Comparison of ENCODE assay signal across 9 cellular contexts in the genomic region with DNA sequence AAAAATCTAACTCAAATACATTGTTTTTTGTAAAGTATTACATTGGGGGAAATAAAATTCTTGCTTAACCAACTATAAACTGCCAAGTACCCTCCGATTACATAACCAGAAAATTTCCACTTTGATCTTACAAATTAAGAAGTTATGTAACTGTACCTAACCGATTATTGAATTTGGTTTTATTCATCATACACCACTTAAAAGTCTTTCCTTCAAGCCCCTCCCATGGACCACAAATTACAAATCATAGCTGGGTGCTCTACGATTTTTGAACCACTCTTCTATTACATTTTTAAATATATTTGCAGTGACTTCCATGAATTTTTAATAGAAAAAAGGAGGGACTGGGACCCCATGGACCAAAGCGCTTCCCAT. TPM values are rescaled to one million over a fixed set of nuclear protein-coding genes. Genes with fewer than 3 reads are reported as not detected.
DNase-seq lines count a peak whose midpoint lies in the region; ATAC-seq, FAIRE-seq and TF ChIP-seq lines count a peak whose summit lies in the region.
"Had no signal": no experiment of that assay in that cellular context is flagged by ENCODE, and none has a peak within 500 bp of the region (broad histone marks: within the 10 kb centered on the region; RNA-seq: fewer than 3 reads in every experiment).

No MANE protein-coding gene starts in this region.

- TF ChIP-seq POLR2A in HepG2 (IDR thresholded peaks at IDR 0.05; ENCODE audit: insufficient read depth in 1 of 2, low read depth in 2 of 2, low read length in 2 of 2): no peak

- H3K27ac ChIP-seq in adipose tissue (ENCODE audit: low read depth, low read length) (peak overlapping the region; percentile 83), HepG2 (ENCODE audit: extremely low read length, insufficient read depth, low read length) (peak overlapping the region; percentile 92), upper lobe of right lung (peak overlapping the region; percentile 85)

- no peak for ATAC-seq in stimulated activated naive CD8-positive, alpha-beta T cell treated with anti-CD3 and anti-CD28 coated beads, Interleukin-15, Interleukin-2, amounts not matched to agents 100 U/mL and 50 U/mL, for 24 hours
- ATAC-seq in HepG2 (no peak), upper lobe of right lung (no peak)

- H3K4me3 Mint-ChIP-seq in stimulated activated naive CD8-positive, alpha-beta T cell treated with anti-CD3 and anti-CD28 coated beads, Interleukin-15, Interleukin-2, amounts not matched to agents 100 ng/mL and 50 ng/mL, for 24 hours: peak overlapping the region; percentile 100

- H3K4me1 ChIP-seq in HepG2 (ENCODE audit: insufficient read depth, low read length) (peaks cover 46% of the 10 kb centered on the region), upper lobe of right lung (peaks cover 16% of the 10 kb centered on the region)

- DNase-seq in stimulated activated naive CD8-positive, alpha-beta T cell treated with anti-CD3 and anti-CD28 coated beads, Interleukin-15, Interleukin-2, amounts not matched to agents 100 U/mL and 50 U/mL, for 24 hours: no peak
- no peak for DNase-seq in HepG2 (ENCODE audit: low spot score)
- no peak for DNase-seq in upper lobe of right lung
- DNase-seq in nucleus accumbens (lab: John Stamatoyannopoulos, UW): no peak
- no peak for DNase-seq in SK-N-DZ (ENCODE audit: low spot score)
- no peak for DNase-seq in GDM1 (lab: John Stamatoyannopoulos, UW)

- H2AFZ ChIP-seq in HepG2 (ENCODE audit: low read length): no peak overlapping the region

- POLR2A ChIA-PET in HepG2 (lab: Yijun Ruan, JAX): interaction anchor here (2.1 kb wide), 1 partner anchor 104 kb away, joined by 7 read pairs; a partner anchor contains a TSS

- no TSS peak for BruUV-seq in HepG2 (replicated peaks; lab: Mats Ljungman, UMichigan)

- no peaks in the 10 kb centered on the region for H3K9me3 Mint-ChIP-seq in stimulated activated naive CD8-positive, alpha-beta T cell treated with anti-CD3 and anti-CD28 coated beads, Interleukin-15, Interleukin-2, amounts not matched to agents 100 ng/mL and 50 ng/mL, for 24 hours

- H3K36me3 ChIP-seq in HepG2 (replicated peaks in 1 of 2; ENCODE audit: control insufficient read depth in 1 of 2, insufficient read depth in 2 of 2, low read length in 2 of 2) (no peaks in the 10 kb centered on the region; a peak in 1 of 5 replicates), upper lobe of right lung (no peaks in the 10 kb centered on the region)

- intact Hi-C loops in HepG2 (cut with micrococcal nuclease; ENCODE audit: unreplicated experiment) (loop anchor here (5.0 kb wide), 1 partner anchor 105 kb away; a partner anchor contains a TSS), upper lobe of right lung (cut with DNase I) (no loop called here)

- no peaks in the 10 kb centered on the region for H3K27me3 Mint-ChIP-seq in stimulated activated naive CD8-positive, alpha-beta T cell treated with anti-CD3 and anti-CD28 coated beads, Interleukin-15, Interleukin-2, amounts not matched to agents 100 ng/mL and 50 ng/mL, for 24 hours

- H3K4me1 Mint-ChIP-seq in stimulated activated naive CD8-positive, alpha-beta T cell treated with anti-CD3 and anti-CD28 coated beads, Interleukin-15, Interleukin-2, amounts not matched to agents 100 ng/mL and 50 ng/mL, for 24 hours (ENCODE audit: low read depth): peaks cover 37% of the 10 kb centered on the region

- TF ChIP-seq RAD21 in HepG2 (CRISPR knock-in tag; IDR thresholded peaks at IDR 0.05): no peak

- TF ChIP-seq CTCF in HepG2 (CRISPR knock-in tag; IDR thresholded peaks at IDR 0.05) (no peak), upper lobe of right lung (IDR thresholded peaks at IDR 0.05) (no peak)

- no peak for FAIRE-seq in HepG2 (lab: Jason Lieb, UNC)
- FAIRE-seq: islet of Langerhans had no signal

- H3K4me3 ChIP-seq in HepG2 (replicated peaks in 1 of 3; ENCODE audit: insufficient read depth in 1 of 3, low read depth in 2 of 3, low read length in 3 of 3): peak overlapping the region; percentile 86 to 99 (median 98)
- H3K4me3 ChIP-seq in upper lobe of right lung: peak overlapping the region; percentile 86

- WGBS in adipose tissue, 3 donors: 7 to 10% (median 8%) methylated on average over 4 of the region's 4 CpGs
- 2% methylated on average over 4 of the region's 4 CpGs for WGBS in HepG2 (ENCODE audit: low lambda C conversion rate)

- H3K4me2 ChIP-seq in HepG2 (ENCODE audit: low read depth, low read length): peak overlapping the region; percentile 67

- H4K20me1 ChIP-seq in HepG2 (ENCODE audit: insufficient read depth, low read length): no peaks in the 10 kb centered on the region

- H3K27me3 ChIP-seq in HepG2 (ENCODE audit: control insufficient read depth in 1 of 2, insufficient read depth in 2 of 2, low read length in 2 of 2): no peaks in the 10 kb centered on the region
- H3K27me3 ChIP-seq in upper lobe of right lung: no peaks in the 10 kb centered on the region

- H3K9me3 ChIP-seq in HepG2 (ENCODE audit: low read length) (no peaks in the 10 kb centered on the region), upper lobe of right lung (no peaks in the 10 kb centered on the region)

- peak overlapping the region; percentile 96 for H3K27ac Mint-ChIP-seq in stimulated activated naive CD8-positive, alpha-beta T cell treated with anti-CD3 and anti-CD28 coated beads, Interleukin-15, Interleukin-2, amounts not matched to agents 100 ng/mL and 50 ng/mL, for 24 hours

- TF ChIP-seq EP300 in HepG2 (IDR thresholded peaks at IDR 0.05; ENCODE audit: low read depth in 2 of 2, low read length in 2 of 2) (no peak), HepG2 (CRISPR knock-in tag; IDR thresholded peaks at IDR 0.05; ENCODE audit: borderline replicate concordance) (no peak)

- CTCF ChIA-PET in HepG2 (lab: Yijun Ruan, JAX; ENCODE audit: low intra/inter-chr PET ratio, low total read pairs): no interaction called here

- H3K9ac ChIP-seq in HepG2 (ENCODE audit: insufficient read depth, low read depth, low read length): peak overlapping the region; percentile 86

- H3K36me3 Mint-ChIP-seq in stimulated activated naive CD8-positive, alpha-beta T cell treated with anti-CD3 and anti-CD28 coated beads, Interleukin-15, Interleukin-2, amounts not matched to agents 100 ng/mL and 50 ng/mL, for 24 hours (ENCODE audit: low read depth): peaks cover 32% of the 10 kb centered on the region

- H3K79me2 ChIP-seq in HepG2 (ENCODE audit: insufficient read depth, low read length): peaks cover 16% of the 10 kb centered on the region

- in situ Hi-C loops in HepG2 (cut with HindIII; ENCODE audit: extremely low pct_ligation_motif_present, low pct_unique_long_range_greater_than_20kb): no loop called here

TF ChIP-seq in HepG2, 621 proteins besides CTCF, POLR2A, EP300 and RAD21:
- TF ChIP-seq, protein P1, sequence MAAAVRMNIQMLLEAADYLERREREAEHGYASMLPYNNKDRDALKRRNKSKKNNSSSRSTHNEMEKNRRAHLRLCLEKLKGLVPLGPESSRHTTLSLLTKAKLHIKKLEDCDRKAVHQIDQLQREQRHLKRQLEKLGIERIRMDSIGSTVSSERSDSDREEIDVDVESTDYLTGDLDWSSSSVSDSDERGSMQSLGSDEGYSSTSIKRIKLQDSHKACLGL (CRISPR knock-in tag; IDR thresholded peaks at IDR 0.05): no peak
- TF ChIP-seq, protein P2, sequence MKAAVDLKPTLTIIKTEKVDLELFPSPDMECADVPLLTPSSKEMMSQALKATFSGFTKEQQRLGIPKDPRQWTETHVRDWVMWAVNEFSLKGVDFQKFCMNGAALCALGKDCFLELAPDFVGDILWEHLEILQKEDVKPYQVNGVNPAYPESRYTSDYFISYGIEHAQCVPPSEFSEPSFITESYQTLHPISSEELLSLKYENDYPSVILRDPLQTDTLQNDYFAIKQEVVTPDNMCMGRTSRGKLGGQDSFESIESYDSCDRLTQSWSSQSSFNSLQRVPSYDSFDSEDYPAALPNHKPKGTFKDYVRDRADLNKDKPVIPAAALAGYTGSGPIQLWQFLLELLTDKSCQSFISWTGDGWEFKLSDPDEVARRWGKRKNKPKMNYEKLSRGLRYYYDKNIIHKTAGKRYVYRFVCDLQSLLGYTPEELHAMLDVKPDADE (CRISPR knock-in tag; IDR thresholded peaks at IDR 0.05): no peak
- no peak for TF ChIP-seq NRL (CRISPR knock-in tag; IDR thresholded peaks at IDR 0.05; ENCODE audit: borderline replicate concordance)
- TF ChIP-seq PRMT3 (CRISPR knock-in tag; IDR thresholded peaks at IDR 0.05; ENCODE audit: borderline replicate concordance, low read depth): no peak
- no peak for TF ChIP-seq ZNF720 (CRISPR knock-in tag; IDR thresholded peaks at IDR 0.05)
- TF ChIP-seq, protein P3, sequence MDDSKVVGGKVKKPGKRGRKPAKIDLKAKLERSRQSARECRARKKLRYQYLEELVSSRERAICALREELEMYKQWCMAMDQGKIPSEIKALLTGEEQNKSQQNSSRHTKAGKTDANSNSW (CRISPR knock-in tag; IDR thresholded peaks at IDR 0.05; ENCODE audit: borderline replicate concordance): no peak
- no peak for TF ChIP-seq ZNF17 (CRISPR knock-in tag; IDR thresholded peaks at IDR 0.05)
TF ChIP-seq in HepG2: peak in this region for 0.

RNA-seq across cellular contexts. Expression of a gene that starts 0.6 kb away (rescaled TPM):
- polyA plus RNA-seq in adipose tissue (1 to 10 TPM; 2.2 to 7.1 (median 3.2) TPM), HepG2 (2011; rRNA removed) (1.4 and 2.1 TPM in 2 replicates)
- total RNA-seq in HepG2 (2016; rRNA removed; fragmentation: Illumina TruSeq; extraction: Trizol) (12.4 and 14.5 TPM in 2 replicates), upper lobe of right lung (17.3 TPM)
- 10.0 and 10.9 TPM in 2 replicates for total RNA-seq in HepG2 (2016; cell fraction: cytosol; rRNA removed; fragmentation: Illumina TruSeq; extraction: Trizol; ENCODE audit: low read depth)
- 12.2 and 13.4 TPM in 2 replicates for total RNA-seq in HepG2 (2016; cell fraction: insoluble cytoplasmic fraction; rRNA removed; fragmentation: Illumina TruSeq; extraction: Trizol)
- 6.7 and 8.9 TPM in 2 replicates for total RNA-seq in HepG2 (2016; cell fraction: membrane; rRNA removed; fragmentation: Illumina TruSeq; extraction: Trizol)
- total RNA-seq in HepG2 (2016; cell fraction: nucleus; rRNA removed; fragmentation: Illumina TruSeq; extraction: Trizol): 32.2 and 32.8 TPM in 2 replicates
- 0.59 and 0.83 TPM in 2 replicates for polyA plus RNA-seq in HepG2 (2011; cell fraction: cytosol; rRNA removed)
- 2.2 and 2.9 TPM in 2 replicates for polyA plus RNA-seq in HepG2 (2011; cell fraction: nucleus; rRNA removed)
- polyA plus RNA-seq in HepG2 (2012): 3.1 and 4.0 TPM in 2 replicates
- 0.46 and 0.53 TPM in 2 replicates for polyA plus RNA-seq in HepG2 (2016; cell fraction: cytosol; fragmentation: Illumina TruSeq; extraction: Trizol; ENCODE audit: low read depth)
- polyA plus RNA-seq in HepG2 (2016; cell fraction: insoluble cytoplasmic fraction; fragmentation: Illumina TruSeq; extraction: Trizol; ENCODE audit: low read depth): 9.1 and 9.9 TPM in 2 replicates
- polyA plus RNA-seq in HepG2 (2016; cell fraction: membrane; fragmentation: Illumina TruSeq; extraction: Trizol; ENCODE audit: low read depth): 1.3 and 1.4 TPM in 2 replicates
- 22.6 and 23.2 TPM in 2 replicates for polyA plus RNA-seq in HepG2 (2016; cell fraction: nucleus; fragmentation: Illumina TruSeq; extraction: Trizol; ENCODE audit: insufficient read depth, low read depth)
- 2.0 and 6.6 TPM in 2 replicates for polyA minus RNA-seq in HepG2 (2011; rRNA and poly(A)+ RNA removed; ENCODE audit: low replicate concordance)
- polyA minus RNA-seq in HepG2 (2011; cell fraction: cytosol; rRNA and poly(A)+ RNA removed): 2.3 and 4.3 TPM in 2 replicates
- 17.5 and 23.4 TPM in 2 replicates for polyA minus RNA-seq in HepG2 (2011; cell fraction: nucleus; rRNA and poly(A)+ RNA removed)
- polyA plus RNA-seq in SK-N-DZ (2014; cell fraction: cytosol; rRNA removed): 16.6 and 16.9 TPM in 2 replicates
- 18.5 and 26.4 TPM in 2 replicates for polyA plus RNA-seq in SK-N-DZ (2014; cell fraction: nucleus; rRNA removed)
